ENCODE assay signal across 25 cellular contexts in the genomic region with DNA sequence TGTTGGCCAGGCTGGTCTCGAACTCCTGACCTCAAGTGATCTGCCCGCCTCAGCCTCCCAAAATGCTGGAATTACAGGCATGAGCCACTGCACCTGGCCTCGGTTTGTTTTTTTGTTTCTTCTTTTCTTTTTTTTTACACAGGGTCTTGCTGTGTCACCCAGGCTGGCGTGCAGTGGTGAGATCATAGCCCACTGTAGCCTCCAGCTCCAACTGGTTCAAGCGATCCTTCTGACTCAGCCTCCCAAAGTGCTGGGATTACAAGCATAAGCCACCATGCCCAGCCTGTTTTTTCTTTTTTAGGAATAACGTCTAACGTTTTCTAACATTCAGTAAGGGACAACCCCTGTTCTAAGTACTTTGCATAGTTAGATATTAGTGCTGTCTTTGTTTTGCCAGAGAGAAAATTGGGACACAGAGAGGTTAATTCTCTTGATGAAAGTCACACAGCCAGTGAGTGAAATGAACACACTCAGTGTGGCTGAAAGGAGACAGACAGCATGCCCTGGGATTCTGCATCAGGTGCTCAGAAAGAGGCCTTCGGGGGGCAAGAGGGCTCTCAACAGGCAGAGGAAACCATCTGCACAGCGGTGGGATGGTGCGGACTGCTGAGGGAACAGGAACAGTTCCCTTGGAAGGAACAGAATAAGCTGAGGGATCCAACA. TPM values are rescaled to one million over a fixed set of nuclear protein-coding genes. Genes with fewer than 3 reads are reported as not detected.
"Had no signal": no experiment of that assay in that cellular context is flagged by ENCODE, and none has a peak within 500 bp of the region (broad histone marks: within the 10 kb centered on the region; RNA-seq: fewer than 3 reads in every experiment).

No MANE protein-coding gene starts in this region.

- H3K4me3 Mint-ChIP-seq: activated B cell treated with CpG ODN at 0.5 μM for 24 hours; activated CD8-positive, alpha-beta T cell treated with anti-CD3 and anti-CD28 coated beads for 36 hours; activated naive CD4-positive, alpha-beta T cell treated with anti-CD3 and anti-CD28 coated beads, Interleukin-2, amount 50 U/mL, for 24 hours; T-helper 17 cell had no signal

- H3K27ac ChIP-seq: body of pancreas had no signal

- H3K4me3 ChIP-seq: body of pancreas had no signal

- H3K36me3 Mint-ChIP-seq: activated naive CD4-positive, alpha-beta T cell treated with anti-CD3 and anti-CD28 coated beads, Interleukin-2, amount 50 U/mL, for 24 hours had no signal

- ATAC-seq: activated CD8-positive, alpha-beta T cell treated with anti-CD3 and anti-CD28 coated beads for 36 hours; body of pancreas; T-helper 17 cell had no signal

- H3K9me3 Mint-ChIP-seq: activated B cell treated with CpG ODN at 0.5 μM for 24 hours; activated CD8-positive, alpha-beta T cell treated with anti-CD3 and anti-CD28 coated beads for 36 hours; activated naive CD4-positive, alpha-beta T cell treated with anti-CD3 and anti-CD28 coated beads, Interleukin-2, amount 50 U/mL, for 24 hours had no signal

- H3K27ac Mint-ChIP-seq: activated B cell treated with CpG ODN at 0.5 μM for 24 hours; activated CD8-positive, alpha-beta T cell treated with anti-CD3 and anti-CD28 coated beads for 36 hours; activated naive CD4-positive, alpha-beta T cell treated with anti-CD3 and anti-CD28 coated beads, Interleukin-2, amount 50 U/mL, for 24 hours; T-helper 17 cell had no signal

- DNase-seq: activated B cell treated with CpG ODN at 0.5 μM for 24 hours; activated CD4-positive, alpha-beta T cell treated with anti-CD3 and anti-CD28 coated beads, Interleukin-2, amount 50 U/mL, for 1 hour; activated CD8-positive, alpha-beta memory T cell treated with anti-CD3 and anti-CD28 coated beads, Interleukin-2, amount 50 U/mL, for 4 hours; activated CD8-positive, alpha-beta T cell treated with anti-CD3 and anti-CD28 coated beads for 36 hours; activated T-cell treated with anti-CD3 and anti-CD28 coated beads, Interleukin-2, amount 50 U/mL, for 1 hour; aorta; body of pancreas; central memory CD4-positive, alpha-beta T cell; Karpas-422; MM.1S; NCI-H1105; NCI-H1436; NCI-H1694 treated with DMSO at 0.1 percent for 48 hours; NCI-H2029 treated with DMSO at 0.1 percent for 48 hours; NCI-H345; NCI-H510A treated with DMSO at 0.1 percent for 48 hours; NCI-H69; NK-92 treated with Interleukin-12 subunit alpha and Interleukin-12 subunit beta, amount 100 ng/mL, for 24 hours; OCI-M1; SHP77 treated with DMSO at 0.1 percent for 48 hours; T-helper 17 cell; T-helper 9 cell had no signal

- FAIRE-seq: bronchial epithelial cell, RCC 7860 had no signal

- H3K9me3 ChIP-seq: body of pancreas had no signal

- H3K27me3 Mint-ChIP-seq: activated B cell treated with CpG ODN at 0.5 μM for 24 hours; activated CD8-positive, alpha-beta T cell treated with anti-CD3 and anti-CD28 coated beads for 36 hours; activated naive CD4-positive, alpha-beta T cell treated with anti-CD3 and anti-CD28 coated beads, Interleukin-2, amount 50 U/mL, for 24 hours; T-helper 17 cell had no signal

- H3K27me3 ChIP-seq: body of pancreas had no signal

RNA-seq across cellular contexts. Expression of a gene that starts 59.9 kb away (rescaled TPM):
- total RNA-seq: activated B cell treated with CpG ODN at 0.5 μM for 24 hours; activated CD8-positive, alpha-beta T cell treated with anti-CD3 and anti-CD28 coated beads for 36 hours; T-helper 17 cell had no signal
